Comparison of ENCODE assay signal across 16 cellular contexts in the genomic region with DNA sequence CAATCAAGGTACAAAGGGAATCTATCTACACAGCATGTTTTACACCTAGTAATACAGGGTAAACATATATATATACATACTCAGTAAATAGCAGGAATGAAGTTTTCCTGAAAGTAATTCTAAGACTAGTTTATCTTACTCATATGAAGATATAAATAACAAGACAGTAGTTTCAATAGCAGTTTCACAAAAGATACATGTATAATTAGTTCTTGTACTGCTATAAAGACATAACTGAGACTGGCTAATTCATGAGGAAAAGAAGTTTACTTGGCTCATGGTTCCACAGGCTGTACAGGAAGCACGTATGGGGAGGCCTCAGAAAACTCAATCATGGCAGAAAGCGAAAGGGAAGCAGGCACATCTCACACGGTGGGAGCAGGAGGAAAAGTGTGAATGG. TPM values are rescaled to one million over a fixed set of nuclear protein-coding genes. Genes with fewer than 3 reads are reported as not detected.
DNase-seq lines count a peak whose midpoint lies in the region; ATAC-seq, FAIRE-seq and TF ChIP-seq lines count a peak whose summit lies in the region.
"Had no signal": no experiment of that assay in that cellular context is flagged by ENCODE, and none has a peak within 500 bp of the region (broad histone marks: within the 10 kb centered on the region; RNA-seq: fewer than 3 reads in every experiment).

No MANE protein-coding gene starts in this region.

- no peak overlapping the region for H3K23ac ChIP-seq in trophoblast cell (ENCODE audit: low read length)

- TF ChIP-seq RAD21 in HepG2 (CRISPR knock-in tag; IDR thresholded peaks at IDR 0.05), result no peak

- BruUV-seq in HepG2 (replicated peaks; lab: Mats Ljungman, UMichigan), result no TSS peak

- H3K27ac ChIP-seq in HepG2 (ENCODE audit: extremely low read length, insufficient read depth, low read length) (peak overlapping the region; percentile 19), right lobe of liver (no peak overlapping the region), MM.1S (ENCODE audit: low read length) (peak overlapping the region; percentile 64), trophoblast cell (ENCODE audit: low read depth, low read length) (no peak overlapping the region), right atrium auricular region (no peak overlapping the region)

- WGBS in HepG2 (ENCODE audit: low lambda C conversion rate), result 94% methylated on average over 3 of the region's 3 CpGs
- WGBS in right lobe of liver (ENCODE audit: insufficient coverage, low coverage, low lambda C conversion rate, missing lambda C conversion rate), result 81% methylated on average over 3 of the region's 3 CpGs
- no CpG with 5 or more reads among the region's 3 CpGs for WGBS in trophoblast cell (ENCODE audit: extremely low coverage, insufficient coverage, insufficient read length)

- no peak overlapping the region for H4K91ac ChIP-seq in trophoblast cell (ENCODE audit: low read depth, low read length)

- POLR2A ChIA-PET in HepG2 (lab: Yijun Ruan, JAX), result interaction anchor here (1.7 kb wide), 1 partner anchor 16 kb away, joined by 5 read pairs; a partner anchor contains a TSS

- no peaks in the 10 kb centered on the region for H3K79me1 ChIP-seq in trophoblast cell (ENCODE audit: low read length)

- no peak overlapping the region for H2BK120ac ChIP-seq in trophoblast cell (ENCODE audit: insufficient read depth, low read length, poor library complexity)

- ATAC-seq in HepG2, result no peak
- no peak for ATAC-seq in right lobe of liver
- peak; percentile 40 for ATAC-seq in GM21576 (IDR thresholded peaks at IDR 0.05; ENCODE audit: unreplicated experiment)
- ATAC-seq in GM21360 (IDR thresholded peaks at IDR 0.05; ENCODE audit: unreplicated experiment), result no peak
- no peak for ATAC-seq in HG02623 (IDR thresholded peaks at IDR 0.05; ENCODE audit: unreplicated experiment)
- ATAC-seq: esophagus mucosa, Panc1 had no signal

- H3K36me3 ChIP-seq in HepG2 (replicated peaks in 1 of 2; ENCODE audit: control insufficient read depth in 1 of 2, insufficient read depth in 2 of 2, low read length in 2 of 2) (peaks cover 2 to 18% of the 10 kb centered on the region in 2 experiments; a peak in 4 of 5 replicates), right lobe of liver (peaks cover 0 to 9% (median 3%) of the 10 kb centered on the region in 4 donors), MM.1S (replicated peaks; ENCODE audit: insufficient read depth, low read length) (no peaks in the 10 kb centered on the region), trophoblast cell (ENCODE audit: control insufficient read depth in 1 of 2, insufficient read depth in 2 of 2, low read length in 2 of 2) (peaks cover 4 to 6% of the 10 kb centered on the region in 2 experiments), right atrium auricular region (no peaks in the 10 kb centered on the region)

- no peak overlapping the region for H2AFZ ChIP-seq in HepG2 (ENCODE audit: low read length)
- no peak overlapping the region for H2AFZ ChIP-seq in MM.1S (ENCODE audit: low read length)
- no peak overlapping the region for H2AFZ ChIP-seq in trophoblast cell (ENCODE audit: insufficient read depth, low read length, poor library complexity)

- FAIRE-seq in HepG2 (lab: Jason Lieb, UNC), result no peak
- FAIRE-seq: astrocyte had no signal

- H3K79me2 ChIP-seq in HepG2 (ENCODE audit: insufficient read depth, low read length) (peaks cover 87% of the 10 kb centered on the region), MM.1S (ENCODE audit: low read length) (peaks cover 88% of the 10 kb centered on the region), trophoblast cell (ENCODE audit: control insufficient read depth, insufficient read depth, low read length, poor library complexity) (peaks cover 2% of the 10 kb centered on the region)

- no peak overlapping the region for H2AK5ac ChIP-seq in trophoblast cell (ENCODE audit: low read length)

- peak overlapping the region; percentile 30 for H3K4ac ChIP-seq in trophoblast cell (ENCODE audit: low read depth, low read length)

- H3K9me2 ChIP-seq in MM.1S (replicated peaks; ENCODE audit: insufficient read depth, low read length), result no peaks in the 10 kb centered on the region

- TF ChIP-seq POLR2A in HepG2 (IDR thresholded peaks at IDR 0.05; ENCODE audit: insufficient read depth in 1 of 2, low read depth in 2 of 2, low read length in 2 of 2) (no peak), right lobe of liver (IDR thresholded peaks at IDR 0.05) (no peak)

- DNase-seq in HepG2 (ENCODE audit: low spot score) (no peak), right lobe of liver (no peak), MM.1S (peak; percentile 24), trophoblast cell (no peak), right atrium auricular region (ENCODE audit: low spot score) (no peak)
- DNase-seq: DMS153, head of caudate nucleus, kidney, NCI-H1694, NCI-H524 treated with DMSO at 0.1 percent for 48 hours had no signal

- intact Hi-C loops in HepG2 (cut with micrococcal nuclease; ENCODE audit: unreplicated experiment) (no loop called here), right lobe of liver (cut with DNase I) (no loop called here)

- H3K4me3 ChIP-seq in HepG2 (replicated peaks in 1 of 3; ENCODE audit: insufficient read depth in 1 of 3, low read depth in 2 of 3, low read length in 3 of 3) (no peak overlapping the region), right lobe of liver (no peak overlapping the region), MM.1S (ENCODE audit: low read length) (peak overlapping the region; percentile 13; the same call in 1 of the 2 replicates), trophoblast cell (ENCODE audit: low read depth, low read length) (no peak overlapping the region), right atrium auricular region (no peak overlapping the region)

- H3K4me2 ChIP-seq in HepG2 (ENCODE audit: low read depth, low read length) (no peak overlapping the region), MM.1S (ENCODE audit: low read depth, low read length) (peak overlapping the region; percentile 65), trophoblast cell (ENCODE audit: low read length) (no peak overlapping the region)

- no peak for TF ChIP-seq CTCF in HepG2 (CRISPR knock-in tag; IDR thresholded peaks at IDR 0.05)
- TF ChIP-seq CTCF in right lobe of liver (IDR thresholded peaks at IDR 0.05), result no peak
- TF ChIP-seq CTCF in MM.1S (IDR thresholded peaks at IDR 0.05; ENCODE audit: low read length), result no peak
- no peak for TF ChIP-seq CTCF in right atrium auricular region (IDR thresholded peaks at IDR 0.05)

- H3K9me3 ChIP-seq in HepG2 (ENCODE audit: low read length), result no peaks in the 10 kb centered on the region
- no peaks in the 10 kb centered on the region for H3K9me3 ChIP-seq in right lobe of liver
- no peaks in the 10 kb centered on the region for H3K9me3 ChIP-seq in MM.1S (replicated peaks; ENCODE audit: insufficient read depth, low read length)
- no peaks in the 10 kb centered on the region for H3K9me3 ChIP-seq in trophoblast cell (ENCODE audit: insufficient read depth, low read depth, low read length)
- H3K9me3 ChIP-seq in right atrium auricular region, result no peaks in the 10 kb centered on the region

- peak overlapping the region; percentile 45 for H3K18ac ChIP-seq in trophoblast cell (ENCODE audit: low read length)

- H3K14ac ChIP-seq in trophoblast cell (ENCODE audit: low read length), result no peak overlapping the region

- 0 out of 2 replicates have a peak, but pooled peaks cover 4% of the 10 kb centered on the region for H4K20me1 ChIP-seq in HepG2 (ENCODE audit: insufficient read depth, low read length)
- H4K20me1 ChIP-seq in MM.1S (ENCODE audit: insufficient read depth, low read length), result no peaks in the 10 kb centered on the region

- TF ChIP-seq EP300 in HepG2 (IDR thresholded peaks at IDR 0.05; ENCODE audit: low read depth in 2 of 2, low read length in 2 of 2), result no peak
- no peak for TF ChIP-seq EP300 in HepG2 (CRISPR knock-in tag; IDR thresholded peaks at IDR 0.05; ENCODE audit: borderline replicate concordance)

- H3K4me1 ChIP-seq in HepG2 (ENCODE audit: insufficient read depth, low read length), result peaks cover 56% of the 10 kb centered on the region
- H3K4me1 ChIP-seq in right lobe of liver, result peaks cover 0 to 4% (median 0%) of the 10 kb centered on the region in 4 donors
- H3K4me1 ChIP-seq in MM.1S (ENCODE audit: low read length), result peaks cover 34% of the 10 kb centered on the region
- peaks cover 0 to 7% of the 10 kb centered on the region in 2 experiments for H3K4me1 ChIP-seq in trophoblast cell (ENCODE audit: control insufficient read depth in 1 of 2, insufficient read depth in 2 of 2, low read length in 2 of 2)
- H3K4me1 ChIP-seq in right atrium auricular region, result peaks cover 0 to 15% of the 10 kb centered on the region in 2 donors

- no peak overlapping the region for H4K12ac ChIP-seq in trophoblast cell (ENCODE audit: low read depth, low read length)

- in situ Hi-C loops in HepG2 (cut with HindIII; ENCODE audit: extremely low pct_ligation_motif_present, low pct_unique_long_range_greater_than_20kb), result no loop called here

- H3K9ac ChIP-seq in HepG2 (ENCODE audit: insufficient read depth, low read depth, low read length), result no peak overlapping the region
- no peak overlapping the region for H3K9ac ChIP-seq in MM.1S (ENCODE audit: low read length)
- H3K9ac ChIP-seq in trophoblast cell (ENCODE audit: low read length), result no peak overlapping the region

- CTCF ChIA-PET in HepG2 (lab: Yijun Ruan, JAX; ENCODE audit: low intra/inter-chr PET ratio, low total read pairs), result no interaction called here

- H2BK12ac ChIP-seq in trophoblast cell (ENCODE audit: low read length), result no peak overlapping the region

- no peaks in the 10 kb centered on the region for H3K27me3 ChIP-seq in HepG2 (ENCODE audit: control insufficient read depth in 1 of 2, insufficient read depth in 2 of 2, low read length in 2 of 2)
- H3K27me3 ChIP-seq in right lobe of liver, result no peaks in the 10 kb centered on the region
- H3K27me3 ChIP-seq in MM.1S (replicated peaks; ENCODE audit: insufficient read depth, low read length), result no peaks in the 10 kb centered on the region
- no peaks in the 10 kb centered on the region for H3K27me3 ChIP-seq in trophoblast cell (ENCODE audit: insufficient read depth, low read length)
- H3K27me3 ChIP-seq in right atrium auricular region, result no peaks in the 10 kb centered on the region

- H2BK5ac ChIP-seq in trophoblast cell (ENCODE audit: low read depth, low read length, poor library complexity), result no peak overlapping the region

- no peak overlapping the region for H4K8ac ChIP-seq in trophoblast cell (ENCODE audit: low read depth, low read length)

- H3F3A ChIP-seq in MM.1S (ENCODE audit: insufficient read depth, low read length), result peaks cover 13% of the 10 kb centered on the region

RNA-seq across cellular contexts. Expression of a gene that starts 16.9 kb away (rescaled TPM):
- total RNA-seq in HepG2 (2016; rRNA removed; fragmentation: Illumina TruSeq; extraction: Trizol), result 80.1 and 103 TPM in 2 replicates
- 37.4 and 43.4 TPM in 2 replicates for total RNA-seq in HepG2 (2016; cell fraction: cytosol; rRNA removed; fragmentation: Illumina TruSeq; extraction: Trizol; ENCODE audit: low read depth)
- total RNA-seq in HepG2 (2016; cell fraction: insoluble cytoplasmic fraction; rRNA removed; fragmentation: Illumina TruSeq; extraction: Trizol), result 81.0 and 99.9 TPM in 2 replicates
- total RNA-seq in HepG2 (2016; cell fraction: membrane; rRNA removed; fragmentation: Illumina TruSeq; extraction: Trizol), result 77.6 and 80.4 TPM in 2 replicates
- total RNA-seq in HepG2 (2016; cell fraction: nucleus; rRNA removed; fragmentation: Illumina TruSeq; extraction: Trizol), result 80.5 and 89.7 TPM in 2 replicates
- polyA plus RNA-seq in HepG2 (2011; rRNA removed), result 19.6 and 23.4 TPM in 2 replicates
- polyA plus RNA-seq in HepG2 (2011; cell fraction: cytosol; rRNA removed), result 9.3 and 13.2 TPM in 2 replicates
- polyA plus RNA-seq in HepG2 (2011; cell fraction: nucleus; rRNA removed), result 14.0 and 14.7 TPM in 2 replicates
- polyA plus RNA-seq in HepG2 (2012), result 35.1 and 43.4 TPM in 2 replicates
- polyA plus RNA-seq in HepG2 (2016; cell fraction: cytosol; fragmentation: Illumina TruSeq; extraction: Trizol; ENCODE audit: low read depth), result 37.5 and 43.9 TPM in 2 replicates
- 94.9 and 98.5 TPM in 2 replicates for polyA plus RNA-seq in HepG2 (2016; cell fraction: insoluble cytoplasmic fraction; fragmentation: Illumina TruSeq; extraction: Trizol; ENCODE audit: low read depth)
- polyA plus RNA-seq in HepG2 (2016; cell fraction: membrane; fragmentation: Illumina TruSeq; extraction: Trizol; ENCODE audit: low read depth), result 69.8 and 72.8 TPM in 2 replicates
- polyA plus RNA-seq in HepG2 (2016; cell fraction: nucleus; fragmentation: Illumina TruSeq; extraction: Trizol; ENCODE audit: insufficient read depth, low read depth), result 103 and 104 TPM in 2 replicates
- polyA minus RNA-seq in HepG2 (2011; rRNA and poly(A)+ RNA removed; ENCODE audit: low replicate concordance), result 8.6 and 10.2 TPM in 2 replicates
- polyA minus RNA-seq in HepG2 (2011; cell fraction: cytosol; rRNA and poly(A)+ RNA removed), result 11.7 and 12.2 TPM in 2 replicates
- 49.2 and 63.3 TPM in 2 replicates for polyA minus RNA-seq in HepG2 (2011; cell fraction: nucleus; rRNA and poly(A)+ RNA removed)
- 10 to 100 TPM; 13.5 to 19.3 (median 14.6) TPM for total RNA-seq in right lobe of liver
- polyA plus RNA-seq in trophoblast cell (2013), result 45.9 and 46.1 TPM in 2 replicates
- total RNA-seq in right atrium auricular region, result 10 to 100 TPM; 12.9 to 16.3 TPM

RNA-seq across cellular contexts. Expression of a gene that starts 17.1 kb away (rescaled TPM):
- total RNA-seq in HepG2 (2016; rRNA removed; fragmentation: Illumina TruSeq; extraction: Trizol), result 43.5 and 56.0 TPM in 2 replicates
- 14.4 and 15.3 TPM in 2 replicates for total RNA-seq in HepG2 (2016; cell fraction: cytosol; rRNA removed; fragmentation: Illumina TruSeq; extraction: Trizol; ENCODE audit: low read depth)
- total RNA-seq in HepG2 (2016; cell fraction: insoluble cytoplasmic fraction; rRNA removed; fragmentation: Illumina TruSeq; extraction: Trizol), result 43.0 and 58.6 TPM in 2 replicates
- 26.8 and 30.0 TPM in 2 replicates for total RNA-seq in HepG2 (2016; cell fraction: membrane; rRNA removed; fragmentation: Illumina TruSeq; extraction: Trizol)
- total RNA-seq in HepG2 (2016; cell fraction: nucleus; rRNA removed; fragmentation: Illumina TruSeq; extraction: Trizol), result 46.7 and 53.3 TPM in 2 replicates
- 14.4 and 21.8 TPM in 2 replicates for polyA plus RNA-seq in HepG2 (2011; rRNA removed)
- polyA plus RNA-seq in HepG2 (2011; cell fraction: cytosol; rRNA removed), result 8.2 and 10.9 TPM in 2 replicates
- 11.9 and 14.1 TPM in 2 replicates for polyA plus RNA-seq in HepG2 (2011; cell fraction: nucleus; rRNA removed)
- 8.8 and 16.2 TPM in 2 replicates for polyA plus RNA-seq in HepG2 (2012)
- polyA plus RNA-seq in HepG2 (2016; cell fraction: cytosol; fragmentation: Illumina TruSeq; extraction: Trizol; ENCODE audit: low read depth), result 10.6 and 10.7 TPM in 2 replicates
- polyA plus RNA-seq in HepG2 (2016; cell fraction: insoluble cytoplasmic fraction; fragmentation: Illumina TruSeq; extraction: Trizol; ENCODE audit: low read depth), result 54.2 and 57.0 TPM in 2 replicates
- 15.8 and 20.8 TPM in 2 replicates for polyA plus RNA-seq in HepG2 (2016; cell fraction: membrane; fragmentation: Illumina TruSeq; extraction: Trizol; ENCODE audit: low read depth)
- polyA plus RNA-seq in HepG2 (2016; cell fraction: nucleus; fragmentation: Illumina TruSeq; extraction: Trizol; ENCODE audit: insufficient read depth, low read depth), result 41.2 and 46.6 TPM in 2 replicates
- 9.6 and 17.7 TPM in 2 replicates for polyA minus RNA-seq in HepG2 (2011; rRNA and poly(A)+ RNA removed; ENCODE audit: low replicate concordance)
- polyA minus RNA-seq in HepG2 (2011; cell fraction: cytosol; rRNA and poly(A)+ RNA removed), result 7.4 and 9.8 TPM in 2 replicates
- polyA minus RNA-seq in HepG2 (2011; cell fraction: nucleus; rRNA and poly(A)+ RNA removed), result 39.0 TPM in 2 replicates
- 10 to 100 TPM in 3 of 6 experiments, 1 to 10 TPM in 3; 7.7 to 12.7 (median 9.8) TPM for total RNA-seq in right lobe of liver
- polyA plus RNA-seq in trophoblast cell (2013), result 29.7 and 32.4 TPM in 2 replicates
- 10 to 100 TPM; 14.5 to 21.4 TPM for total RNA-seq in right atrium auricular region

Comparison
In these comparisons a context has a peak if more than half of its experiments do, and no peak if none do; other contexts are left out.
1. H3K27ac ChIP-seq: peak in HepG2 (single experiment) and MM.1S (single experiment); none in right lobe of liver (0 of 3), trophoblast cell (single experiment) and right atrium auricular region (0 of 2).